Comparison of ENCODE assay signal across 22 cellular contexts in the genomic region with DNA sequence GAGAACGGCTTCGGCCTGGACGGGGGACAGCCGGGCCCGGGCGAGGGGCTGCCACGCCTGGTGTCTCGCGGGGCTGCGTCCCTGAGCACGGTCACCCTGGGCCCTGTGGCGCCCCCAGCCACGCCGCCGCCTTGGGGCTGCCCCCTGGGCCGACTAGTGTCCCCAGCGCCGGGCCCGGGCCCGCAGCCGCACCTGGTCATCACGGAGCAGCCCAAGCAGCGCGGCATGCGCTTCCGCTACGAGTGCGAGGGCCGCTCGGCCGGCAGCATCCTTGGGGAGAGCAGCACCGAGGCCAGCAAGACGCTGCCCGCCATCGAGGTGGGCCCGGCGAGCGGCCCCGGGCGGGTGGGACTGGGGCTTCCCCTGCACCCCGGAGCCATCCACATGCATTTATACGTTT. TPM values are rescaled to one million over a fixed set of nuclear protein-coding genes. Genes with fewer than 3 reads are reported as not detected.
DNase-seq lines count a peak whose midpoint lies in the region; ATAC-seq, FAIRE-seq and TF ChIP-seq lines count a peak whose summit lies in the region.
"Had no signal": no experiment of that assay in that cellular context is flagged by ENCODE, and none has a peak within 500 bp of the region (broad histone marks: within the 10 kb centered on the region; RNA-seq: fewer than 3 reads in every experiment).

No MANE protein-coding gene starts in this region.

- RAD21 ChIA-PET in GM12878 (lab: Charles Lee; ENCODE audit: unreplicated experiment): no interaction called here

- no TSS peak for BruUV-seq in GM12878 (replicated peaks; lab: Mats Ljungman, UMichigan)

- H2AFZ ChIP-seq in GM23338 (no peak overlapping the region), GM12878 (ENCODE audit: control insufficient read depth, low read depth, low read length) (no peak overlapping the region)
- H2AFZ ChIP-seq: GM23248 had no signal

- H3K9ac ChIP-seq in GM12878 (ENCODE audit: control insufficient read depth, insufficient read depth, low read length): no peak overlapping the region
- H3K9ac ChIP-seq: BLaER1 treated with 17β-estradiol and CSF1 and Interleukin-3, amounts not matched to agents 10 nM and 100 nM; GM23248 had no signal

- H3K4me1 ChIP-seq in GM23338 (ENCODE audit: insufficient read depth) (no peaks in the 10 kb centered on the region), GM12878 (ENCODE audit: control insufficient read depth, insufficient read depth, low read length) (peaks cover 11% of the 10 kb centered on the region), upper lobe of right lung (no peaks in the 10 kb centered on the region)
- peaks cover 7% of the 10 kb centered on the region for H3K4me1 ChIP-seq in CD8-positive, alpha-beta memory T cell (ENCODE audit: insufficient read depth, low read length)
- H3K4me1 ChIP-seq: HAP-1 had no signal

- H3K36me3 Mint-ChIP-seq in GM23338 (ENCODE audit: low read depth): peaks cover 2% of the 10 kb centered on the region; the same call in 1 of the 3 replicates
- H3K36me3 Mint-ChIP-seq in natural killer cell: no peaks in the 10 kb centered on the region
- peaks cover 0 to 54% (median 8%) of the 10 kb centered on the region in 3 donors for H3K36me3 Mint-ChIP-seq in CD8-positive, alpha-beta memory T cell

- POLR2A ChIA-PET in GM12878 (lab: Charles Lee): no interaction called here
- POLR2A ChIA-PET in CD8-positive, alpha-beta memory T cell (lab: Charles Lee): no interaction called here

- no peaks in the 10 kb centered on the region for H4K20me1 ChIP-seq in GM23338 (replicated peaks; ENCODE audit: insufficient read depth)
- no peaks in the 10 kb centered on the region for H4K20me1 ChIP-seq in GM12878 (ENCODE audit: control insufficient read depth, insufficient read depth)

- in situ Hi-C loops in GM12878 (cut with MboI): no loop called here

- no peak for TF ChIP-seq EP300 in GM12878 (IDR thresholded peaks at IDR 0.05; ENCODE audit: borderline replicate concordance in 1 of 2, control insufficient read depth in 1 of 2, low read depth in 2 of 2, low read length in 2 of 2)

- H3K27me3 ChIP-seq in GM23338 (ENCODE audit: insufficient read depth) (no peaks in the 10 kb centered on the region), GM12878 (replicated peaks in 1 of 2; ENCODE audit: control insufficient read depth in 2 of 2, insufficient read depth in 2 of 2, low read length in 1 of 2) (no peaks in the 10 kb centered on the region), upper lobe of right lung (no peaks in the 10 kb centered on the region)
- no peaks in the 10 kb centered on the region for H3K27me3 ChIP-seq in CD8-positive, alpha-beta memory T cell (ENCODE audit: insufficient read depth, low read length, poor library complexity, severe bottlenecking)
- H3K27me3 ChIP-seq: BLaER1 treated with 17β-estradiol and CSF1 and Interleukin-3, amounts not matched to agents 10 nM and 100 nM had no signal

- H3F3A ChIP-seq in GM23338 (replicated peaks; ENCODE audit: low read depth): no peaks in the 10 kb centered on the region; the same call in 1 of the 2 replicates

- CTCF ChIA-PET in GM12878 (lab: Yijun Ruan, JAX): no interaction called here
- CTCF ChIA-PET in CD8-positive, alpha-beta memory T cell (lab: Charles Lee): no interaction called here

- TF ChIP-seq RAD21 in GM12878 (IDR thresholded peaks at IDR 0.05; ENCODE audit: insufficient read depth, low read depth, low read length): no peak

- H3K36me3 ChIP-seq in GM23338 (ENCODE audit: insufficient read depth) (no peaks in the 10 kb centered on the region), GM12878 (ENCODE audit: control insufficient read depth in 2 of 2, insufficient read depth in 2 of 2, low read length in 1 of 2) (peaks cover 0 to 16% of the 10 kb centered on the region in 2 experiments; a peak in 3 of 4 replicates), upper lobe of right lung (peaks cover 19% of the 10 kb centered on the region)
- H3K36me3 ChIP-seq in CD8-positive, alpha-beta memory T cell (ENCODE audit: insufficient read depth, low read length): peaks cover 5% of the 10 kb centered on the region
- H3K36me3 ChIP-seq: HAP-1 had no signal

- intact Hi-C loops in GM12878 (cut with micrococcal nuclease; ENCODE audit: unreplicated experiment): loop anchor here (10.0 kb wide), 1 partner anchor 173 kb away; no protein-coding TSS in a partner anchor
- intact Hi-C loops in natural killer cell (cut with micrococcal nuclease): no loop called here
- intact Hi-C loops in upper lobe of right lung (cut with DNase I): no loop called here

- H3K9me2 ChIP-seq in GM23338 (ENCODE audit: insufficient read depth): no peaks in the 10 kb centered on the region

- TF ChIP-seq CTCF in GM23338 (conservative IDR thresholded peaks at IDR 0.05; ENCODE audit: low read depth in 2 of 2) (no peak), GM12878 (IDR thresholded peaks at IDR 0.05 in 2 of 3, conservative IDR thresholded peaks at IDR 0.05 in 1 of 3; ENCODE audit: control insufficient read depth in 2 of 3, extremely low read depth in 1 of 3, insufficient read depth in 1 of 3, low read depth in 3 of 3, low read length in 3 of 3) (no peak), natural killer cell (IDR thresholded peaks at IDR 0.05) (no peak), upper lobe of right lung (IDR thresholded peaks at IDR 0.05) (no peak)

- ATAC-seq in GM23338: peak; percentile 29; the same call in 2 of the 3 replicates
- no peak for ATAC-seq in GM12878
- no peak for ATAC-seq in natural killer cell
- peak; percentile 32 for ATAC-seq in upper lobe of right lung

- H3K27ac Mint-ChIP-seq in GM23338 (no peak overlapping the region), natural killer cell (peak overlapping the region; percentile 40 to 68)
- peak overlapping the region in 1 of 8 donors; percentile 48 for H3K27ac Mint-ChIP-seq in CD8-positive, alpha-beta memory T cell
- H3K27ac Mint-ChIP-seq: B cell; CD4-positive, alpha-beta T cell; HFFc6 had no signal

- H3K27me3 Mint-ChIP-seq in GM23338 (ENCODE audit: insufficient read depth, low read depth, poor library complexity): peaks cover 6% of the 10 kb centered on the region
- H3K27me3 Mint-ChIP-seq in natural killer cell (ENCODE audit: low read depth in 2 of 2): no peaks in the 10 kb centered on the region
- peaks cover 0 to 1% of the 10 kb centered on the region in 2 donors for H3K27me3 Mint-ChIP-seq in CD8-positive, alpha-beta memory T cell
- H3K27me3 Mint-ChIP-seq: B cell; CD4-positive, alpha-beta T cell had no signal

- no peak for FAIRE-seq in GM12878 (lab: Jason Lieb, UNC)
- FAIRE-seq: A204.1, GM12892 had no signal

- H3K79me2 ChIP-seq in GM23338 (replicated peaks; ENCODE audit: insufficient read depth) (no peaks in the 10 kb centered on the region), GM12878 (ENCODE audit: control insufficient read depth, insufficient read depth, low read length) (no peaks in the 10 kb centered on the region; the same call in 1 of the 2 replicates)

- DNase-seq in GM23338 (ENCODE audit: low spot score): peak; percentile 41
- no peak for DNase-seq in GM12878 (ENCODE audit: low read depth, low spot score)
- DNase-seq in natural killer cell: no peak
- DNase-seq in upper lobe of right lung: no peak
- DNase-seq in CD8-positive, alpha-beta memory T cell: no peak
- no peak for DNase-seq in iPS-NIHi7 (ENCODE audit: extremely low spot score)
- DNase-seq in NCI-H2107 (lab: John Stamatoyannopoulos, UW): no peak
- DNase-seq: Calu3; CD4-positive, alpha-beta T cell; COR-L47; DMS53; DMS79 treated with DMSO at 0.1 percent for 48 hours; GF-D8; GM23248; HFFc6 had no signal

- H3K4me3 ChIP-seq in GM23338: no peak overlapping the region
- no peak overlapping the region for H3K4me3 ChIP-seq in GM12878
- no peak overlapping the region for H3K4me3 ChIP-seq in upper lobe of right lung
- no peak overlapping the region for H3K4me3 ChIP-seq in CD8-positive, alpha-beta memory T cell (ENCODE audit: low read length)
- H3K4me3 ChIP-seq: BLaER1 treated with 17β-estradiol and CSF1 and Interleukin-3, amounts not matched to agents 10 nM and 100 nM; GM23248; HAP-1 had no signal

- H3K4me2 ChIP-seq in GM23338: no peak overlapping the region
- H3K4me2 ChIP-seq in GM12878 (ENCODE audit: control insufficient read depth, insufficient read depth): no peak overlapping the region
- H3K4me2 ChIP-seq: BLaER1 treated with 17β-estradiol and CSF1 and Interleukin-3, amounts not matched to agents 10 nM and 100 nM had no signal

- WGBS in GM12878 (ENCODE audit: insufficient coverage, insufficient replicate concordance, low lambda C conversion rate, missing lambda C conversion rate): 97% methylated on average over 41 of the region's 42 CpGs

- TF ChIP-seq POLR2A in GM12878 (IDR thresholded peaks at IDR 0.05; ENCODE audit: low read depth, low read length): peak; percentile 42

- no peak overlapping the region for H3K4me3 Mint-ChIP-seq in GM23338
- peak overlapping the region; percentile 31 for H3K4me3 Mint-ChIP-seq in natural killer cell
- H3K4me3 Mint-ChIP-seq in CD8-positive, alpha-beta memory T cell: no peak overlapping the region
- H3K4me3 Mint-ChIP-seq: B cell; CD14-positive monocyte; CD4-positive, alpha-beta T cell; HFFc6 had no signal

- H3K27ac ChIP-seq in GM23338 (ENCODE audit: low read depth) (no peak overlapping the region), GM12878 (ENCODE audit: control insufficient read depth, insufficient read depth) (no peak overlapping the region), upper lobe of right lung (no peak overlapping the region)
- no peak overlapping the region for H3K27ac ChIP-seq in CD8-positive, alpha-beta memory T cell (ENCODE audit: low read depth, low read length)
- H3K27ac ChIP-seq: 22Rv1; BLaER1 treated with 17β-estradiol and CSF1 and Interleukin-3, amounts not matched to agents 10 nM and 100 nM; GM23248 had no signal

- SMC1A ChIA-PET in GM12878 (lab: Charles Lee; ENCODE audit: uncharacterized antibody, unreplicated experiment): no interaction called here

- no peaks in the 10 kb centered on the region for H3K9me3 ChIP-seq in GM12878 (replicated peaks; ENCODE audit: control insufficient read depth, insufficient read depth, low read length)
- H3K9me3 ChIP-seq in upper lobe of right lung: no peaks in the 10 kb centered on the region
- no peaks in the 10 kb centered on the region for H3K9me3 ChIP-seq in CD8-positive, alpha-beta memory T cell (ENCODE audit: low read length)
- H3K9me3 ChIP-seq: BLaER1 treated with 17β-estradiol and CSF1 and Interleukin-3, amounts not matched to agents 10 nM and 100 nM; HAP-1 had no signal

- H3K4me1 Mint-ChIP-seq in GM23338 (no peaks in the 10 kb centered on the region), natural killer cell (peaks cover 11 to 19% of the 10 kb centered on the region in 2 donors)
- H3K4me1 Mint-ChIP-seq in CD8-positive, alpha-beta memory T cell: peaks cover 14 to 20% (median 17%) of the 10 kb centered on the region in 3 donors

- no peaks in the 10 kb centered on the region for H3K9me3 Mint-ChIP-seq in GM23338
- no peaks in the 10 kb centered on the region for H3K9me3 Mint-ChIP-seq in natural killer cell
- no peaks in the 10 kb centered on the region for H3K9me3 Mint-ChIP-seq in CD8-positive, alpha-beta memory T cell
- H3K9me3 Mint-ChIP-seq: CD4-positive, alpha-beta T cell; HFFc6 had no signal

RNA-seq across cellular contexts. Expression of a gene that starts 10.7 kb away (rescaled TPM):
- 11.1 and 13.1 TPM in 2 replicates for total RNA-seq in GM23338 (2014; rRNA removed; shearing (Covaris generic))
- polyA plus RNA-seq in GM23338 (2016; fragmentation: Nextera tagmentation; extraction: Ambion mirVana): 7.4 and 7.9 TPM in 2 replicates
- 26.2 and 27.0 TPM in 2 replicates for total RNA-seq in GM12878 (2013; cell fraction: nucleolus; rRNA removed)
- total RNA-seq in GM12878 (2014; rRNA removed): 14.6 and 22.8 TPM in 2 replicates
- total RNA-seq in GM12878 (2014; rRNA removed; fragmentation: Illumina TruSeq; extraction: Trizol): 8.4 and 9.1 TPM in 2 replicates
- 43.4 and 43.8 TPM in 2 replicates for total RNA-seq in GM12878 (2021)
- 7.3 TPM for polyA plus RNA-seq in GM12878 (2011; ENCODE audit: low read depth)
- 9.9 and 20.6 TPM in 2 replicates for polyA plus RNA-seq in GM12878 (2011; rRNA removed)
- polyA plus RNA-seq in GM12878 (2011; cell fraction: cytosol; rRNA removed): 34.4 and 43.0 TPM in 2 replicates
- polyA plus RNA-seq in GM12878 (2011; cell fraction: nucleus; rRNA removed): 42.0 and 52.3 TPM in 2 replicates
- polyA plus RNA-seq in GM12878 (2012): 27.3 and 32.8 TPM in 2 replicates
- polyA plus RNA-seq in GM12878 (2014; fragmentation: Illumina TruSeq; extraction: Trizol): 3.6 and 5.6 TPM in 2 replicates
- polyA plus RNA-seq in GM12878 (2014; fragmentation: Nextera tagmentation; extraction: Ambion mirVana): 1 to 10 TPM in 1 of 2 experiments, under 1 TPM in 1; 0.66 to 3.2 TPM
- polyA plus RNA-seq in GM12878 (2014; rRNA removed): 27.9 and 38.9 TPM in 2 replicates
- polyA plus RNA-seq in GM12878 (2016; fragmentation: Nextera tagmentation; extraction: Ambion mirVana): 10 to 100 TPM; 11.1 to 14.5 TPM
- polyA minus RNA-seq in GM12878 (2011; rRNA and poly(A)+ RNA removed): 27.9 and 45.2 TPM in 2 replicates
- 30.0 and 34.2 TPM in 2 replicates for polyA minus RNA-seq in GM12878 (2011; cell fraction: cytosol; rRNA and poly(A)+ RNA removed)
- polyA minus RNA-seq in GM12878 (2011; cell fraction: nucleus; rRNA and poly(A)+ RNA removed): 9.7 and 20.9 TPM in 2 replicates
- 100 to 1,000 TPM in 2 of 3 donors, 10 to 100 TPM in 1; 92.4 to 119 (median 105) TPM for total RNA-seq in natural killer cell
- 17.5 TPM for total RNA-seq in upper lobe of right lung
- total RNA-seq in CD8-positive, alpha-beta memory T cell: 10 to 100 TPM; 53.4 to 57.4 TPM
- polyA plus RNA-seq in CD8-positive, alpha-beta memory T cell: 22.7 TPM

RNA-seq across cellular contexts. Expression of a gene that starts 26.9 kb away (rescaled TPM):
- total RNA-seq in GM23338 (2014; rRNA removed; shearing (Covaris generic)): 78.7 and 92.3 TPM in 2 replicates
- polyA plus RNA-seq in GM23338 (2016; fragmentation: Nextera tagmentation; extraction: Ambion mirVana) (26.5 and 27.1 TPM in 2 replicates), GM12878 (2011; rRNA removed) (24.6 and 40.4 TPM in 2 replicates), GM12878 (2014; fragmentation: Illumina TruSeq; extraction: Trizol) (20.2 and 37.2 TPM in 2 replicates), GM12878 (2014; fragmentation: Nextera tagmentation; extraction: Ambion mirVana) (1 to 10 TPM in 1 of 2 experiments, under 1 TPM in 1; 0.68 to 2.3 TPM), GM12878 (2014; rRNA removed) (62.5 and 80.2 TPM in 2 replicates), GM12878 (2016; fragmentation: Nextera tagmentation; extraction: Ambion mirVana) (10 to 100 TPM; 18.5 to 23.6 TPM)
- total RNA-seq in GM12878 (2013; cell fraction: nucleolus; rRNA removed): 116 and 141 TPM in 2 replicates
- total RNA-seq in GM12878 (2014; rRNA removed) (28.5 and 28.9 TPM in 2 replicates), GM12878 (2014; rRNA removed; fragmentation: Illumina TruSeq; extraction: Trizol) (31.9 and 33.6 TPM in 2 replicates), GM12878 (2021) (66.7 and 75.8 TPM in 2 replicates), natural killer cell (100 to 1,000 TPM; 142 to 160 (median 146) TPM), upper lobe of right lung (83.7 TPM)
- 32.0 TPM for polyA plus RNA-seq in GM12878 (2011; ENCODE audit: low read depth)
- 19.2 and 19.5 TPM in 2 replicates for polyA plus RNA-seq in GM12878 (2011; cell fraction: cytosol; rRNA removed)
- polyA plus RNA-seq in GM12878 (2011; cell fraction: nucleus; rRNA removed): 208 and 258 TPM in 2 replicates
- 58.3 and 93.7 TPM in 2 replicates for polyA plus RNA-seq in GM12878 (2012)
- polyA minus RNA-seq in GM12878 (2011; rRNA and poly(A)+ RNA removed): 23.8 and 26.4 TPM in 2 replicates
- 7.9 and 9.6 TPM in 2 replicates for polyA minus RNA-seq in GM12878 (2011; cell fraction: cytosol; rRNA and poly(A)+ RNA removed)
- polyA minus RNA-seq in GM12878 (2011; cell fraction: nucleus; rRNA and poly(A)+ RNA removed): 20.9 and 53.9 TPM in 2 replicates
- total RNA-seq in CD8-positive, alpha-beta memory T cell: 10 to 100 TPM; 75.5 to 84.1 TPM
- polyA plus RNA-seq in CD8-positive, alpha-beta memory T cell: 7.9 TPM

RNA-seq across cellular contexts. Expression of a gene that starts 56.8 kb away (rescaled TPM):
- total RNA-seq in GM23338 (2014; rRNA removed; shearing (Covaris generic)): 70.6 and 71.5 TPM in 2 replicates
- 36.7 and 41.6 TPM in 2 replicates for polyA plus RNA-seq in GM23338 (2016; fragmentation: Nextera tagmentation; extraction: Ambion mirVana)
- total RNA-seq in GM12878 (2013; cell fraction: nucleolus; rRNA removed): 48.2 and 53.9 TPM in 2 replicates
- 22.5 and 34.3 TPM in 2 replicates for total RNA-seq in GM12878 (2014; rRNA removed)
- 10.5 and 14.4 TPM in 2 replicates for total RNA-seq in GM12878 (2014; rRNA removed; fragmentation: Illumina TruSeq; extraction: Trizol)
- total RNA-seq in GM12878 (2021): 70.6 and 72.6 TPM in 2 replicates
- polyA plus RNA-seq in GM12878 (2011; ENCODE audit: low read depth): 19.8 TPM
- polyA plus RNA-seq in GM12878 (2011; rRNA removed): 13.3 and 33.1 TPM in 2 replicates
- polyA plus RNA-seq in GM12878 (2011; cell fraction: cytosol; rRNA removed): 49.1 and 49.9 TPM in 2 replicates
- polyA plus RNA-seq in GM12878 (2011; cell fraction: nucleus; rRNA removed): 120 and 136 TPM in 2 replicates
- polyA plus RNA-seq in GM12878 (2012): 37.1 and 39.2 TPM in 2 replicates
- polyA plus RNA-seq in GM12878 (2014; fragmentation: Illumina TruSeq; extraction: Trizol): 28.5 and 51.2 TPM in 2 replicates
- polyA plus RNA-seq in GM12878 (2014; fragmentation: Nextera tagmentation; extraction: Ambion mirVana): 1 to 10 TPM in 1 of 2 experiments, under 1 TPM in 1; 0.42 to 2.3 TPM
- 36.2 and 43.4 TPM in 2 replicates for polyA plus RNA-seq in GM12878 (2014; rRNA removed)
- polyA plus RNA-seq in GM12878 (2016; fragmentation: Nextera tagmentation; extraction: Ambion mirVana): 10 to 100 TPM; 56.6 to 60.9 TPM
- polyA minus RNA-seq in GM12878 (2011; rRNA and poly(A)+ RNA removed): 45.1 and 46.5 TPM in 2 replicates
- polyA minus RNA-seq in GM12878 (2011; cell fraction: cytosol; rRNA and poly(A)+ RNA removed): 22.6 and 31.4 TPM in 2 replicates
- polyA minus RNA-seq in GM12878 (2011; cell fraction: nucleus; rRNA and poly(A)+ RNA removed): 23.0 and 39.7 TPM in 2 replicates
- 100 to 1,000 TPM in 2 of 3 donors, 10 to 100 TPM in 1; 97.1 to 125 (median 120) TPM for total RNA-seq in natural killer cell
- 103 TPM for total RNA-seq in upper lobe of right lung
- 10 to 100 TPM; 78.6 to 82.5 TPM for total RNA-seq in CD8-positive, alpha-beta memory T cell
- 27.5 TPM for polyA plus RNA-seq in CD8-positive, alpha-beta memory T cell

Comparison
In these comparisons a context has a peak if more than half of its experiments do, and no peak if none do; other contexts are left out.
1. ATAC-seq: peak in GM23338 (single experiment) and upper lobe of right lung (single experiment); none in GM12878 (single experiment) and natural killer cell (0 of 3).